Comparison of ENCODE assay signal across 11 cellular contexts in genomic region chr4:173211838-173212237, GRCh38.
DNase-seq lines count a peak whose midpoint lies in the region; ATAC-seq and TF ChIP-seq lines count a peak whose summit lies in the region.
"Had no signal": no experiment of that assay in that cellular context is flagged by ENCODE, and none has a peak within 500 bp of the region (broad histone marks: within the 10 kb centered on the region; RNA-seq: fewer than 3 reads in every experiment).

No MANE protein-coding gene starts in this region.

- no peak for TF ChIP-seq CTCF in fibroblast of pulmonary artery (IDR thresholded peaks at IDR 0.05; ENCODE audit: low read length, missing control alignments)

- DNase-seq in AG08395 (ENCODE audit: low spot score) (peak; percentile 71), OCI-M1 (lab: John Stamatoyannopoulos, UW) (peak; percentile 37), fibroblast of pulmonary artery (ENCODE audit: low read depth) (peak; percentile 51), NCI-H2171 treated with DMSO at 0.1 percent for 48 hours (lab: John Stamatoyannopoulos, UW) (no peak), NCI-H82 (lab: John Stamatoyannopoulos, UW) (no peak)
- DNase-seq in activated CD4-positive, alpha-beta T cell treated with anti-CD3 and anti-CD28 coated beads for 1 hour = no peak
- DNase-seq: aorta; NCI-H1105 treated with DMSO at 0.1 percent for 48 hours; stimulated activated CD4-positive, alpha-beta T cell treated with anti-CD3 and anti-CD28 coated beads, Interleukin-4, amount 100 ng/mL, for 1 hour had no signal

- ATAC-seq in GM21825 (IDR thresholded peaks at IDR 0.05; ENCODE audit: unreplicated experiment) (peak; percentile 69), GM19397 (IDR thresholded peaks at IDR 0.05; ENCODE audit: unreplicated experiment) (no peak)

- no peak overlapping the region for H3K4me3 ChIP-seq in fibroblast of pulmonary artery (replicated peaks; ENCODE audit: low read depth, low read length)

Comparison
In these comparisons a context has a peak if more than half of its experiments do, and no peak if none do; other contexts are left out.
1. DNase-seq: peak in AG08395 (single experiment), OCI-M1 (single experiment) and fibroblast of pulmonary artery (single experiment); none in NCI-H2171 treated with DMSO at 0.1 percent for 48 hours (single experiment), activated CD4-positive, alpha-beta T cell treated with anti-CD3 and anti-CD28 coated beads for 1 hour (single experiment) and NCI-H82 (single experiment).